Comparison of ENCODE assay signal across 17 cellular contexts in the genomic region with DNA sequence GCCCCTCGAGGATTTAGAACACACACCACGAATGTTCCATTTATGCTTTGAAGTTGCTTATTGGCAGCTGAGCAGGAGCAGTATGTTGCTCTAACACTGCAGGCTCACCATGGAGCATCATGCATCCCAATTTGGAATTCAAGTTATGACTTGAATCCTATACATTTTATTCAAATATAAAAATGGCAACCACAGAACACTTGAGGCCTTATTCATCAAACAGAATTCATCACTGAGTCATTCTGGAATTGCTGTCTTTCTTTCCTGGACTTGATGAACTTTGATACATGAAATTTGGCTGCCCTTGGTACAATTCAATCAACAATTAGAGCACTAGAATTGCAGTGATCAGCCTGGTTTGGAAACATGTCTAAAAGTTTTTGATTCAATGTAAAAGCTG. TPM values are rescaled to one million over a fixed set of nuclear protein-coding genes. Genes with fewer than 3 reads are reported as not detected.
DNase-seq lines count a peak whose midpoint lies in the region; FAIRE-seq and TF ChIP-seq lines count a peak whose summit lies in the region.
"Had no signal": no experiment of that assay in that cellular context is flagged by ENCODE, and none has a peak within 500 bp of the region (broad histone marks: within the 10 kb centered on the region; RNA-seq: fewer than 3 reads in every experiment).

No MANE protein-coding gene starts in this region.

- in situ Hi-C loops in GM13977 (cut with MboI; ENCODE audit: low pct_unique_long_range_greater_than_20kb, low sequenced_read_pairs, unreplicated experiment), result no loop called here

- no peak for TF ChIP-seq CTCF in cardiac fibroblast (IDR thresholded peaks at IDR 0.05; ENCODE audit: low read depth, low read length)
- TF ChIP-seq CTCF in GM10248 (IDR thresholded peaks at IDR 0.05; ENCODE audit: control extremely low read depth, extremely low read depth, low read depth, missing control alignments), result no peak
- no peak for TF ChIP-seq CTCF in GM13977 (IDR thresholded peaks at IDR 0.05; ENCODE audit: extremely low read depth, insufficient read depth, missing control alignments)

- POLR2A ChIA-PET in GM10248 (lab: Yijun Ruan, JAX), result no interaction called here

- CTCF ChIA-PET in GM10248 (lab: Yijun Ruan, JAX), result no interaction called here

- FAIRE-seq in frontal cortex (lab: Jason Lieb, UNC), result no peak

- no peak overlapping the region for H3K4me3 ChIP-seq in cardiac fibroblast (replicated peaks in 1 of 2; ENCODE audit: low read depth in 2 of 2, low read length in 2 of 2)
- H3K4me3 ChIP-seq: BLaER1 treated with 17β-estradiol and CSF1 and Interleukin-3, amounts not matched to agents 10 nM and 100 nM; prostate gland had no signal

- DNase-seq in COLO829 (ENCODE audit: low spot score), result peak; percentile 51
- DNase-seq in NCI-H226, result peak; percentile 66
- peak; percentile 52 to 89 for DNase-seq in cardiac fibroblast (ENCODE audit: low read depth in 2 of 2)
- DNase-seq in kidney glomerular epithelial cell (lab: John Stamatoyannopoulos, UW), result peak; percentile 18
- no peak for DNase-seq in frontal cortex (ENCODE audit: low spot score in 2 of 2)
- DNase-seq in GM10248 (ENCODE audit: extremely low spot score), result no peak
- DNase-seq in activated CD8-positive, alpha-beta memory T cell treated with anti-CD3 and anti-CD28 coated beads, Interleukin-2, amount 50 U/mL, for 48 hours, result no peak
- DNase-seq in GM13977 (ENCODE audit: low spot score), result no peak
- DNase-seq: activated CD4-positive, alpha-beta T cell treated with anti-CD3 and anti-CD28 coated beads, Interleukin-2, amount 10 ng/mL, durations not matched to agents 24 days and 14 days; aorta; NCI-H2081; stimulated activated naive CD8-positive, alpha-beta T cell treated with anti-CD3 and anti-CD28 coated beads, Interleukin-15, amount 100 ng/mL, for 72 hours; T-helper 1 cell had no signal

RNA-seq across cellular contexts. Expression of a gene that starts 24.5 kb away (rescaled TPM):
- 1.2 TPM for total RNA-seq in frontal cortex
- total RNA-seq: activated CD4-positive, alpha-beta T cell treated with anti-CD3 and anti-CD28 coated beads, Interleukin-2, amount 10 ng/mL, durations not matched to agents 24 days and 14 days; G401; mononuclear cell had no signal

Comparison
In these comparisons a context has a peak if more than half of its experiments do, and no peak if none do; other contexts are left out.
1. DNase-seq: peak in COLO829 (single experiment), NCI-H226 (single experiment), cardiac fibroblast (2 of 2) and kidney glomerular epithelial cell (single experiment); none in frontal cortex (0 of 2), GM10248 (single experiment), activated CD8-positive, alpha-beta memory T cell treated with anti-CD3 and anti-CD28 coated beads, Interleukin-2, amount 50 U/mL, for 48 hours (single experiment) and GM13977 (single experiment).